ENCODE assay signal across 1 cellular context in the genomic region with DNA sequence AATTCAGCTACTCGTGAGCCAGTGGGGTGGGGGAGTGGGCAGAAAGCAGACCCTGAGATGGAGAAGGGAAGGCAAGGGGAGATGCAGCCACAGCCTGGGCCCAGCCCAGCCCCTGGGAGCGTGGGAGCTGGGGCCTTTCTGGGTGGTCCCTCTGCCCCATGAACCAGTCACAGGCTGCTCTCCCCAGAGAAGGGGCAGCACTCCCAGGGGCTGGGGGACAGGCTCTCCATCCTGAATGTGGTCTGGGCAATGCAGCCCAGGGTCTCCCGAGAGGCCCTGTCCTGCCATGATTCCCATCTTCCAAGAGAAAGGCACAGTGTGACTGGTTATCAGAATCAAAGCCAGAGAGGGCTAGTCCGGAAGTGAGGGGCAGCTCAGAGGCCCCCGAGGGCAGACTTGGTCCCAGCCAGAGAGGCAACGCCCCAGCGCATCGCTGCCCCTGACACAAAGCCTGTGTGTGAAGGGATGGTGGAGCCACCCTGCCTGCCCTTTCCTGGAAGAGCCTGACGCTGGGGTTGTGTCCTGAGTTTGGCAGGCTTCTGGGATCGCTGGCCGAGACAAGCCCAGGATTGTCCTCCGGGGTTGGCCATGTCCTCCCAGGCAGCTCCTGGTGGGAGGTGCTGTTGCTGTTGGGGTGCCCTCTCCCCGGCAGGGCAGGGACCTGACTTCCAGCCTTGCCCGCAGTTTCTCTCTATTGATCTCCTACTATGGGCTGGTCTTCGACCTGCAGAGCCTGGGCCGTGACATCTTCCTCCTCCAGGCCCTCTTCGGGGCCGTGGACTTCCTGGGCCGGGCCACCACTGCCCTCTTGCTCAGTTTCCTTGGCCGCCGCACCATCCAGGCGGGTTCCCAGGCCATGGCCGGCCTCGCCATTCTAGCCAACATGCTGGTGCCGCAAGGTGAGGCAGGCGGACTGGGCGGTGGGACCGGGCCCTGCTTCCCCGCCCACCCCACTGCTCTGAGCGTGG.
TF ChIP-seq lines count a peak whose summit lies in the region.

No MANE protein-coding gene starts in this region.

TF ChIP-seq in K562, 482 proteins besides CTCF, POLR2A, EP300 and RAD21:
- TF ChIP-seq TARDBP (IDR thresholded peaks at IDR 0.05) (0 out of 2 replicates have a peak, but pooled peaks have one; percentile 1), MAZ (CRISPR knock-in tag; conservative IDR thresholded peaks at IDR 0.05 in 1 of 2, IDR thresholded peaks at IDR 0.05 in 1 of 2) (0 out of 4 replicates have a peak, but pooled peaks of 1 of the 2 experiments have one; percentile 21), MEF2D (tag; conservative IDR thresholded peaks at IDR 0.05; ENCODE audit: low read depth) (no peak), HDAC2 (IDR thresholded peaks at IDR 0.05) (0 out of 2 replicates have a peak, but pooled peaks have one; percentile 9)
- TF ChIP-seq, protein P1, sequence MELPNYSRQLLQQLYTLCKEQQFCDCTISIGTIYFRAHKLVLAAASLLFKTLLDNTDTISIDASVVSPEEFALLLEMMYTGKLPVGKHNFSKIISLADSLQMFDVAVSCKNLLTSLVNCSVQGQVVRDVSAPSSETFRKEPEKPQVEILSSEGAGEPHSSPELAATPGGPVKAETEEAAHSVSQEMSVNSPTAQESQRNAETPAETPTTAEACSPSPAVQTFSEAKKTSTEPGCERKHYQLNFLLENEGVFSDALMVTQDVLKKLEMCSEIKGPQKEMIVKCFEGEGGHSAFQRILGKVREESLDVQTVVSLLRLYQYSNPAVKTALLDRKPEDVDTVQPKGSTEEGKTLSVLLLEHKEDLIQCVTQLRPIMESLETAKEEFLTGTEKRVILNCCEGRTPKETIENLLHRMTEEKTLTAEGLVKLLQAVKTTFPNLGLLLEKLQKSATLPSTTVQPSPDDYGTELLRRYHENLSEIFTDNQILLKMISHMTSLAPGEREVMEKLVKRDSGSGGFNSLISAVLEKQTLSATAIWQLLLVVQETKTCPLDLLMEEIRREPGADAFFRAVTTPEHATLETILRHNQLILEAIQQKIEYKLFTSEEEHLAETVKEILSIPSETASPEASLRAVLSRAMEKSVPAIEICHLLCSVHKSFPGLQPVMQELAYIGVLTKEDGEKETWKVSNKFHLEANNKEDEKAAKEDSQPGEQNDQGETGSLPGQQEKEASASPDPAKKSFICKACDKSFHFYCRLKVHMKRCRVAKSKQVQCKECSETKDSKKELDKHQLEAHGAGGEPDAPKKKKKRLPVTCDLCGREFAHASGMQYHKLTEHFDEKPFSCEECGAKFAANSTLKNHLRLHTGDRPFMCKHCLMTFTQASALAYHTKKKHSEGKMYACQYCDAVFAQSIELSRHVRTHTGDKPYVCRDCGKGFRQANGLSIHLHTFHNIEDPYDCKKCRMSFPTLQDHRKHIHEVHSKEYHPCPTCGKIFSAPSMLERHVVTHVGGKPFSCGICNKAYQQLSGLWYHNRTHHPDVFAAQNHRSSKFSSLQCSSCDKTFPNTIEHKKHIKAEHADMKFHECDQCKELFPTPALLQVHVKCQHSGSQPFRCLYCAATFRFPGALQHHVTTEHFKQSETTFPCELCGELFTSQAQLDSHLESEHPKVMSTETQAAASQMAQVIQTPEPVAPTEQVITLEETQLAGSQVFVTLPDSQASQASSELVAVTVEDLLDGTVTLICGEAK (IDR thresholded peaks at IDR 0.05): 0 out of 2 replicates have a peak, but pooled peaks have one; percentile 3
- TF ChIP-seq, protein P1 (CRISPR knock-in tag; IDR thresholded peaks at IDR 0.05): no peak
